17 cellular contexts compared by ENCODE assay signal in genomic region chr15:66580643-66581042, GRCh38. TPM values are rescaled to one million over a fixed set of nuclear protein-coding genes. Genes with fewer than 3 reads are reported as not detected.
DNase-seq lines count a peak whose midpoint lies in the region; ATAC-seq, FAIRE-seq and TF ChIP-seq lines count a peak whose summit lies in the region.
"Had no signal": no experiment of that assay in that cellular context is flagged by ENCODE, and none has a peak within 500 bp of the region (broad histone marks: within the 10 kb centered on the region; RNA-seq: fewer than 3 reads in every experiment).

No MANE protein-coding gene starts in this region.

- H3K9me3 ChIP-seq in HepG2 (ENCODE audit: low read length) (no peaks in the 10 kb centered on the region), MM.1S (replicated peaks; ENCODE audit: insufficient read depth, low read length) (no peaks in the 10 kb centered on the region)

- CTCF ChIA-PET in HepG2 (lab: Yijun Ruan, JAX; ENCODE audit: low intra/inter-chr PET ratio, low total read pairs): no interaction called here

- H3K9me2 ChIP-seq in MM.1S (replicated peaks; ENCODE audit: insufficient read depth, low read length): no peaks in the 10 kb centered on the region

- no peaks in the 10 kb centered on the region for H3K27me3 ChIP-seq in HepG2 (ENCODE audit: control insufficient read depth in 1 of 2, insufficient read depth in 2 of 2, low read length in 2 of 2)
- H3K27me3 ChIP-seq in MM.1S (replicated peaks; ENCODE audit: insufficient read depth, low read length): no peaks in the 10 kb centered on the region

- POLR2A ChIA-PET in HepG2 (lab: Yijun Ruan, JAX): no interaction called here

- H3K27ac ChIP-seq in HepG2 (ENCODE audit: extremely low read length, insufficient read depth, low read length) (no peak overlapping the region), MM.1S (ENCODE audit: low read length) (no peak overlapping the region)

- H2AFZ ChIP-seq in HepG2 (ENCODE audit: low read length) (peak overlapping the region; percentile 29), MM.1S (ENCODE audit: low read length) (no peak overlapping the region)

- H3K4me3 Mint-ChIP-seq in dendritic cell treated with granulocyte-macrophage colony-stimulating factor and Interleukin-4, amounts not matched to agents 40 ng/mL and 50 ng/mL, for 4 days: no peak overlapping the region
- H3K4me3 Mint-ChIP-seq: activated naive CD4-positive, alpha-beta T cell treated with anti-CD3 and anti-CD28 coated beads, Interleukin-2, amount 10 ng/mL, durations not matched to agents 7 days and 5 days; nephron progenitor cell; T-helper 1 cell treated with Interleukin-12 subunit alpha and Interleukin-12 subunit beta and Interleukin-4 antibody, amounts not matched to agents 30 μg/mL and 1 μg/mL, for 36 hours had no signal

- TF ChIP-seq EP300 in HepG2 (IDR thresholded peaks at IDR 0.05; ENCODE audit: low read depth in 2 of 2, low read length in 2 of 2) (no peak), HepG2 (CRISPR knock-in tag; IDR thresholded peaks at IDR 0.05; ENCODE audit: borderline replicate concordance) (no peak)

- ATAC-seq in HepG2 (no peak), GM19328 (IDR thresholded peaks at IDR 0.05; ENCODE audit: unreplicated experiment) (no peak)

- no peak for FAIRE-seq in HepG2 (lab: Jason Lieb, UNC)
- FAIRE-seq: GM12892, keratinocyte had no signal

- H4K20me1 ChIP-seq in HepG2 (ENCODE audit: insufficient read depth, low read length): no peaks in the 10 kb centered on the region
- no peaks in the 10 kb centered on the region for H4K20me1 ChIP-seq in MM.1S (ENCODE audit: insufficient read depth, low read length)

- H3K36me3 Mint-ChIP-seq in dendritic cell treated with granulocyte-macrophage colony-stimulating factor and Interleukin-4, amounts not matched to agents 40 ng/mL and 50 ng/mL, for 4 days (ENCODE audit: low read depth): peaks cover 7% of the 10 kb centered on the region
- H3K36me3 Mint-ChIP-seq: activated naive CD4-positive, alpha-beta T cell treated with anti-CD3 and anti-CD28 coated beads, Interleukin-2, amount 10 ng/mL, durations not matched to agents 7 days and 5 days had no signal

- H3K4me1 ChIP-seq in HepG2 (ENCODE audit: insufficient read depth, low read length): peaks cover 46% of the 10 kb centered on the region
- H3K4me1 ChIP-seq in MM.1S (ENCODE audit: low read length): no peaks in the 10 kb centered on the region

- peak; percentile 11 for DNase-seq in A172 (ENCODE audit: low spot score)
- DNase-seq in M059J (ENCODE audit: low read depth): peak; percentile 84
- no peak for DNase-seq in HepG2 (ENCODE audit: low spot score)
- DNase-seq in HUDEP-2 (lab: John Stamatoyannopoulos, UW; ENCODE audit: unreplicated experiment in 76 of 76): no peak
- DNase-seq in MM.1S: no peak
- no peak for DNase-seq in stimulated activated CD4-positive, alpha-beta T cell treated with anti-CD3 and anti-CD28 coated beads, Interleukin-2, amount 100 ng/mL, for 24 hours
- DNase-seq: ACHN; activated CD8-positive, alpha-beta memory T cell treated with anti-CD3 and anti-CD28 coated beads for 24 hours; activated naive CD4-positive, alpha-beta T cell treated with anti-CD3 and anti-CD28 coated beads, Interleukin-2, amount 10 ng/mL, durations not matched to agents 7 days and 5 days; DMS 273 treated with DMSO at 0.1 percent for 48 hours; nephron progenitor cell; stimulated activated CD8-positive, alpha-beta memory T cell treated with anti-CD3 and anti-CD28 coated beads, Interleukin-4, amount 100 ng/mL, for 48 hours had no signal

- H3K79me2 ChIP-seq in HepG2 (ENCODE audit: insufficient read depth, low read length) (peaks cover 4% of the 10 kb centered on the region), MM.1S (ENCODE audit: low read length) (no peaks in the 10 kb centered on the region)

- no peaks in the 10 kb centered on the region for H3K9me3 Mint-ChIP-seq in dendritic cell treated with granulocyte-macrophage colony-stimulating factor and Interleukin-4, amounts not matched to agents 40 ng/mL and 50 ng/mL, for 4 days
- H3K9me3 Mint-ChIP-seq: activated naive CD4-positive, alpha-beta T cell treated with anti-CD3 and anti-CD28 coated beads, Interleukin-2, amount 10 ng/mL, durations not matched to agents 7 days and 5 days; nephron progenitor cell; T-helper 1 cell treated with Interleukin-12 subunit alpha and Interleukin-12 subunit beta and Interleukin-4 antibody, amounts not matched to agents 30 μg/mL and 1 μg/mL, for 36 hours had no signal

- intact Hi-C loops in dendritic cell treated with granulocyte-macrophage colony-stimulating factor and Interleukin-4, amounts not matched to agents 40 ng/mL and 50 ng/mL, for 4 days (cut with micrococcal nuclease): no loop called here
- intact Hi-C loops in HepG2 (cut with micrococcal nuclease; ENCODE audit: unreplicated experiment): no loop called here

- H3K9ac ChIP-seq in HepG2 (ENCODE audit: insufficient read depth, low read depth, low read length) (no peak overlapping the region), MM.1S (ENCODE audit: low read length) (no peak overlapping the region)

- 69% methylated on average over 3 of the region's 3 CpGs for WGBS in HepG2 (ENCODE audit: low lambda C conversion rate)

- H3K27me3 Mint-ChIP-seq in dendritic cell treated with granulocyte-macrophage colony-stimulating factor and Interleukin-4, amounts not matched to agents 40 ng/mL and 50 ng/mL, for 4 days: peaks cover 2% of the 10 kb centered on the region

- H3K4me3 ChIP-seq in HepG2 (replicated peaks in 1 of 3; ENCODE audit: insufficient read depth in 1 of 3, low read depth in 2 of 3, low read length in 3 of 3) (no peak overlapping the region), MM.1S (ENCODE audit: low read length) (no peak overlapping the region)

- no peak overlapping the region for H3K4me2 ChIP-seq in HepG2 (ENCODE audit: low read depth, low read length)
- no peak overlapping the region for H3K4me2 ChIP-seq in MM.1S (ENCODE audit: low read depth, low read length)

- no peak for TF ChIP-seq POLR2A in HepG2 (IDR thresholded peaks at IDR 0.05; ENCODE audit: insufficient read depth in 1 of 2, low read depth in 2 of 2, low read length in 2 of 2)

- H3K4me1 Mint-ChIP-seq in dendritic cell treated with granulocyte-macrophage colony-stimulating factor and Interleukin-4, amounts not matched to agents 40 ng/mL and 50 ng/mL, for 4 days (ENCODE audit: low read depth): peaks cover 47% of the 10 kb centered on the region
- H3K4me1 Mint-ChIP-seq: activated naive CD4-positive, alpha-beta T cell treated with anti-CD3 and anti-CD28 coated beads, Interleukin-2, amount 10 ng/mL, durations not matched to agents 7 days and 5 days had no signal

- no peaks in the 10 kb centered on the region for H3F3A ChIP-seq in MM.1S (ENCODE audit: insufficient read depth, low read length)

- BruUV-seq in HepG2 (replicated peaks; lab: Mats Ljungman, UMichigan): no TSS peak

- H3K36me3 ChIP-seq in HepG2 (replicated peaks in 1 of 2; ENCODE audit: control insufficient read depth in 1 of 2, insufficient read depth in 2 of 2, low read length in 2 of 2) (no peaks in the 10 kb centered on the region), MM.1S (replicated peaks; ENCODE audit: insufficient read depth, low read length) (no peaks in the 10 kb centered on the region)

- no peak for TF ChIP-seq RAD21 in HepG2 (CRISPR knock-in tag; IDR thresholded peaks at IDR 0.05)

- in situ Hi-C loops in HepG2 (cut with HindIII; ENCODE audit: extremely low pct_ligation_motif_present, low pct_unique_long_range_greater_than_20kb): no loop called here

- TF ChIP-seq CTCF in HepG2 (CRISPR knock-in tag; IDR thresholded peaks at IDR 0.05): no peak
- TF ChIP-seq CTCF in MM.1S (IDR thresholded peaks at IDR 0.05; ENCODE audit: low read length): no peak

- H3K27ac Mint-ChIP-seq in dendritic cell treated with granulocyte-macrophage colony-stimulating factor and Interleukin-4, amounts not matched to agents 40 ng/mL and 50 ng/mL, for 4 days: peak overlapping the region; percentile 90
- H3K27ac Mint-ChIP-seq: activated naive CD4-positive, alpha-beta T cell treated with anti-CD3 and anti-CD28 coated beads, Interleukin-2, amount 10 ng/mL, durations not matched to agents 7 days and 5 days; nephron progenitor cell; T-helper 1 cell treated with Interleukin-12 subunit alpha and Interleukin-12 subunit beta and Interleukin-4 antibody, amounts not matched to agents 30 μg/mL and 1 μg/mL, for 36 hours had no signal

RNA-seq across cellular contexts. Expression of gene LCTL, which starts 14.8 kb away (rescaled TPM):
- total RNA-seq in A172 (2014; rRNA removed; shearing (Covaris generic)): 1.8 and 2.1 TPM in 2 replicates
- 4.6 and 7.6 TPM in 2 replicates for total RNA-seq in M059J (2014; rRNA removed; shearing (Covaris generic))
- total RNA-seq in HepG2 (2016; rRNA removed; fragmentation: Illumina TruSeq; extraction: Trizol): 1.1 and 1.4 TPM in 2 replicates
- total RNA-seq in HepG2 (2016; cell fraction: cytosol; rRNA removed; fragmentation: Illumina TruSeq; extraction: Trizol; ENCODE audit: low read depth): 0.09 and 0.20 TPM in 2 replicates
- 1.0 and 1.1 TPM in 2 replicates for total RNA-seq in HepG2 (2016; cell fraction: insoluble cytoplasmic fraction; rRNA removed; fragmentation: Illumina TruSeq; extraction: Trizol)
- 0.21 and 0.37 TPM in 2 replicates for total RNA-seq in HepG2 (2016; cell fraction: membrane; rRNA removed; fragmentation: Illumina TruSeq; extraction: Trizol)
- 0.40 and 0.41 TPM in 2 replicates for total RNA-seq in HepG2 (2016; cell fraction: nucleus; rRNA removed; fragmentation: Illumina TruSeq; extraction: Trizol)
- polyA plus RNA-seq in HepG2 (2011; rRNA removed): 0.54 and 0.96 TPM in 2 replicates
- 1.0 and 1.6 TPM in 2 replicates for polyA plus RNA-seq in HepG2 (2011; cell fraction: cytosol; rRNA removed)
- 0.43 and 0.95 TPM in 2 replicates for polyA plus RNA-seq in HepG2 (2011; cell fraction: nucleus; rRNA removed)
- polyA plus RNA-seq in HepG2 (2012): 0.15 and 0.31 TPM in 2 replicates
- polyA plus RNA-seq in HepG2 (2016; cell fraction: cytosol; fragmentation: Illumina TruSeq; extraction: Trizol; ENCODE audit: low read depth): 0.09 and 0.10 TPM in 2 replicates
- polyA plus RNA-seq in HepG2 (2016; cell fraction: insoluble cytoplasmic fraction; fragmentation: Illumina TruSeq; extraction: Trizol; ENCODE audit: low read depth): 0.98 and 1.1 TPM in 2 replicates
- polyA plus RNA-seq in HepG2 (2016; cell fraction: membrane; fragmentation: Illumina TruSeq; extraction: Trizol; ENCODE audit: low read depth): 0.08 and 0.29 TPM in 2 replicates
- 0.57 and 0.70 TPM in 2 replicates for polyA plus RNA-seq in HepG2 (2016; cell fraction: nucleus; fragmentation: Illumina TruSeq; extraction: Trizol; ENCODE audit: insufficient read depth, low read depth)
- 0.46 TPM in 1 of 2 replicates, not detected in the other for polyA minus RNA-seq in HepG2 (2011; rRNA and poly(A)+ RNA removed; ENCODE audit: low replicate concordance)
- 0.97 TPM in 1 of 2 replicates, not detected in the other for polyA minus RNA-seq in HepG2 (2011; cell fraction: cytosol; rRNA and poly(A)+ RNA removed)
- polyA minus RNA-seq in HepG2 (2011; cell fraction: nucleus; rRNA and poly(A)+ RNA removed): 0.37 and 0.64 TPM in 2 replicates

Comparison
In these comparisons a context has a peak if more than half of its experiments do, and no peak if none do; other contexts are left out.
1. DNase-seq: peak in A172 (single experiment) and M059J (single experiment); none in HepG2 (single experiment), HUDEP-2 (0 of 76), MM.1S (single experiment) and stimulated activated CD4-positive, alpha-beta T cell treated with anti-CD3 and anti-CD28 coated beads, Interleukin-2, amount 100 ng/mL, for 24 hours (0 of 2).